In the genomic region with DNA sequence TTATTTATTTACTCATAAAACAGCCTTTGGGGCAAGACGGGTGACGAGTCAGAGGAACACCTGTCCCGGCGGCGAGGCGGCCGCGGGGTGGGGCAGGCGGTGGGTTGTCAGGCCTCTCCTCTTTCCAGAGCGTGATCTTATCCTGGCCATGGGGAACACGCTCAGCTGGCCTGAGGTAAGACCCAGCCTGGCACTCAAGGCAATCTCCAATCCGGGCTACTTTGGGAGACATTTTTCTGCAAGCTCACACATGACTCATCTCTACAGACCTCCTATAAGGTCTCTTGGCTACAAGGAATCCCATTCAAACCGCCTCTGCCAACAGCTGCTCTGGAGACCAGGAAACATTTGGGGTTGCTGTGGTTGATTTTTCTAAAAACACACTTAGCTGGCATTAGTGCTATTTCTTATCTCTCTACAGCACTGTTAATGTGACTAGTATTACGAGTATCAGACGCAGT, we compare ENCODE assay signal across 8 cellular contexts. TPM values are rescaled to one million over a fixed set of nuclear protein-coding genes. Genes with fewer than 3 reads are reported as not detected.
DNase-seq lines count a peak whose midpoint lies in the region; ATAC-seq lines count a peak whose summit lies in the region.

No MANE protein-coding gene starts in this region.

- peaks cover 69% of the 10 kb centered on the region for H3K4me1 Mint-ChIP-seq in T-helper 17 cell
- H3K4me1 Mint-ChIP-seq in central memory CD8-positive, alpha-beta T cell, result peaks cover 78% of the 10 kb centered on the region

- peak; percentile 5 for ATAC-seq in T-helper 17 cell
- peak; percentile 31 for ATAC-seq in central memory CD8-positive, alpha-beta T cell (replicated peaks; ENCODE audit: extremely low read depth, poor library complexity, severe bottlenecking)
- peak; percentile 83 for ATAC-seq in aorta (ENCODE audit: low FRiP score)
- no peak for ATAC-seq in sciatic nerve

- peak overlapping the region; percentile 100 for H3K27ac Mint-ChIP-seq in T-helper 17 cell
- H3K27ac Mint-ChIP-seq in central memory CD8-positive, alpha-beta T cell (ENCODE audit: low read depth), result peak overlapping the region; percentile 91

- no peak overlapping the region for H2AFZ ChIP-seq in mesenchymal stem cell (ENCODE audit: low read depth, low read length)

- intact Hi-C loops in aorta (cut with DNase I) (loop anchor here in 1 of 2 donors (5.0 kb wide), 1 partner anchor 56 kb away; no protein-coding TSS in a partner anchor), sciatic nerve (cut with DNase I) (no loop called here)

- no peak overlapping the region for H4K8ac ChIP-seq in mesenchymal stem cell (ENCODE audit: low read length)

- H2BK5ac ChIP-seq in mesenchymal stem cell (ENCODE audit: low read depth, low read length, poor library complexity, severe bottlenecking), result no peak overlapping the region

- H2AK5ac ChIP-seq in mesenchymal stem cell (ENCODE audit: low read length, severe bottlenecking), result no peak overlapping the region

- peak overlapping the region; percentile 72 for H3K9ac ChIP-seq in BLaER1
- peak overlapping the region; percentile 71 for H3K9ac ChIP-seq in mesenchymal stem cell (ENCODE audit: low read length)

- H4K20me1 ChIP-seq in BLaER1, result peaks cover 92% of the 10 kb centered on the region

- no peak overlapping the region for H4K91ac ChIP-seq in mesenchymal stem cell (ENCODE audit: low read length)

- no peak overlapping the region for H2BK12ac ChIP-seq in mesenchymal stem cell (ENCODE audit: low read length in 2 of 2)

- peak overlapping the region; percentile 52 for H2BK120ac ChIP-seq in mesenchymal stem cell (ENCODE audit: low read depth, low read length)

- no peak overlapping the region for H3K4ac ChIP-seq in mesenchymal stem cell (ENCODE audit: low read depth in 1 of 2, low read length in 2 of 2)

- H3K27ac ChIP-seq in BLaER1, result peak overlapping the region; percentile 88
- peak overlapping the region; percentile 85 for H3K27ac ChIP-seq in mesenchymal stem cell (ENCODE audit: low read length, poor library complexity, severe bottlenecking)
- H3K27ac ChIP-seq in aorta (ENCODE audit: low read depth in 1 of 2, low read length in 2 of 2), result peak overlapping the region in 1 of 2 donors; percentile 65

- H3K36me3 ChIP-seq in BLaER1 (no peaks in the 10 kb centered on the region), mesenchymal stem cell (ENCODE audit: control insufficient read depth in 1 of 2, insufficient read depth in 2 of 2, low read depth in 1 of 2, low read length in 2 of 2) (peaks cover 0 to 4% of the 10 kb centered on the region in 2 experiments), aorta (ENCODE audit: control insufficient read depth in 1 of 2, insufficient read depth in 2 of 2, low read length in 1 of 2) (no peaks in the 10 kb centered on the region)

- peaks cover 31% of the 10 kb centered on the region for H3K79me1 ChIP-seq in mesenchymal stem cell (replicated peaks; ENCODE audit: low read length, poor library complexity, severe bottlenecking)

- no peak overlapping the region for H2BK15ac ChIP-seq in mesenchymal stem cell (ENCODE audit: low read depth, poor library complexity, severe bottlenecking)

- H3K27me3 ChIP-seq in BLaER1, result no peaks in the 10 kb centered on the region
- H3K27me3 ChIP-seq in mesenchymal stem cell (ENCODE audit: control insufficient read depth in 1 of 2, insufficient read depth in 1 of 2, low read length in 2 of 2), result no peaks in the 10 kb centered on the region
- no peaks in the 10 kb centered on the region for H3K27me3 ChIP-seq in aorta (ENCODE audit: control insufficient read depth in 1 of 2, insufficient read depth in 2 of 2, low read length in 1 of 2)

- H3K36me3 Mint-ChIP-seq in T-helper 17 cell (ENCODE audit: low read depth), result peaks cover 2% of the 10 kb centered on the region
- H3K36me3 Mint-ChIP-seq in central memory CD8-positive, alpha-beta T cell (ENCODE audit: insufficient read depth), result peaks cover 37% of the 10 kb centered on the region

- H3K27me3 Mint-ChIP-seq in T-helper 17 cell, result no peaks in the 10 kb centered on the region
- no peaks in the 10 kb centered on the region for H3K27me3 Mint-ChIP-seq in central memory CD8-positive, alpha-beta T cell

- H3K14ac ChIP-seq in mesenchymal stem cell (ENCODE audit: low read length in 2 of 2), result no peak overlapping the region

- H3K4me3 Mint-ChIP-seq in T-helper 17 cell, result peak overlapping the region; percentile 94
- H3K4me3 Mint-ChIP-seq in central memory CD8-positive, alpha-beta T cell, result peak overlapping the region; percentile 71

- DNase-seq in HPDE6-E6E7 (ENCODE audit: extremely low spot score) (peak; percentile 88), T-helper 17 cell (peak in 2 of 3 donors; percentile 32 to 48), mesenchymal stem cell (peak; percentile 97), aorta (peak in 1 of 2 donors; percentile 74), sciatic nerve (ENCODE audit: low spot score) (no peak), NK-92 (lab: John Stamatoyannopoulos, UW; ENCODE audit: unreplicated experiment) (no peak)
- peak in 1 of 2 donors; percentile 34 for DNase-seq in central memory CD8-positive, alpha-beta T cell (ENCODE audit: low spot score in 2 of 2)

- H3K23ac ChIP-seq in mesenchymal stem cell (ENCODE audit: low read length in 2 of 2), result no peak overlapping the region

- H3K18ac ChIP-seq in mesenchymal stem cell (ENCODE audit: low read depth in 1 of 2, low read length in 2 of 2), result no peak overlapping the region

- H3K4me1 ChIP-seq in BLaER1 (peaks cover 98% of the 10 kb centered on the region), mesenchymal stem cell (ENCODE audit: control insufficient read depth, insufficient read depth, low read depth, low read length) (peaks cover 44% of the 10 kb centered on the region), aorta (ENCODE audit: control insufficient read depth in 1 of 2, insufficient read depth in 2 of 2, low read length in 2 of 2) (peaks cover 5 to 6% of the 10 kb centered on the region in 2 donors)

- H3K9me3 ChIP-seq in BLaER1, result no peaks in the 10 kb centered on the region
- no peaks in the 10 kb centered on the region for H3K9me3 ChIP-seq in T-helper 17 cell (ENCODE audit: control insufficient read depth, low read length, poor library complexity, severe bottlenecking)
- no peaks in the 10 kb centered on the region for H3K9me3 ChIP-seq in mesenchymal stem cell (ENCODE audit: control insufficient read depth, low read length)
- no peaks in the 10 kb centered on the region for H3K9me3 ChIP-seq in aorta (ENCODE audit: control insufficient read depth, low read length)

- H3K9me3 Mint-ChIP-seq in central memory CD8-positive, alpha-beta T cell, result no peaks in the 10 kb centered on the region

- H3K4me2 ChIP-seq in BLaER1, result peak overlapping the region; percentile 98
- peak overlapping the region; percentile 55 for H3K4me2 ChIP-seq in mesenchymal stem cell (ENCODE audit: low read length, poor library complexity, severe bottlenecking)

- H3K4me3 ChIP-seq in BLaER1 (peak overlapping the region; percentile 61), mesenchymal stem cell (ENCODE audit: insufficient read depth in 1 of 2, low read depth in 1 of 2, low read length in 2 of 2) (no peak overlapping the region), aorta (ENCODE audit: low read length in 2 of 2) (no peak overlapping the region)

- 10% methylated on average over 13 of the region's 15 CpGs for WGBS in mesenchymal stem cell
- 34 to 43% methylated on average over 15 of the region's 15 CpGs for WGBS in aorta, 2 donors

RNA-seq across cellular contexts. Expression of a gene that starts 6.2 kb away (rescaled TPM):
- total RNA-seq in T-helper 17 cell (100 to 1,000 TPM; 176 to 209 TPM), aorta (10 to 100 TPM; 85.9 to 93.2 TPM), sciatic nerve (69.4 TPM)
- 27.5 TPM for polyA plus RNA-seq in mesenchymal stem cell (2013, experiment 1 of 2)
- polyA plus RNA-seq in mesenchymal stem cell (2013, experiment 2 of 2), result 26.0 TPM
- 10 to 100 TPM; 17.5 to 23.4 TPM for polyA plus RNA-seq in aorta

Comparison
In these comparisons a context has a peak if more than half of its experiments do, and no peak if none do; other contexts are left out.
1. DNase-seq: peak in HPDE6-E6E7 (single experiment), T-helper 17 cell (2 of 3) and mesenchymal stem cell (single experiment); none in sciatic nerve (single experiment) and NK-92 (single experiment).